In genomic region chr17:65228734-65229390, GRCh38 we compare ENCODE assay signal across 8 cellular contexts.
DNase-seq lines count a peak whose midpoint lies in the region; ATAC-seq, FAIRE-seq and TF ChIP-seq lines count a peak whose summit lies in the region.

No MANE protein-coding gene starts in this region.

- H3K4me3 ChIP-seq in ACC112 (ENCODE audit: low read depth, low read length) (peak overlapping the region; percentile 34), endothelial cell of umbilical vein (replicated peaks in 1 of 3; ENCODE audit: insufficient read depth in 1 of 3, low read depth in 1 of 3, low read length in 3 of 3) (no peak overlapping the region), kidney (ENCODE audit: low read length in 2 of 2) (no peak overlapping the region)

- ATAC-seq in GM19035 (IDR thresholded peaks at IDR 0.05; ENCODE audit: unreplicated experiment) (peak; percentile 42), HG03571 (IDR thresholded peaks at IDR 0.05; ENCODE audit: unreplicated experiment) (peak; percentile 70), T-helper 17 cell (peak; percentile 74), GM18907 (IDR thresholded peaks at IDR 0.05; ENCODE audit: unreplicated experiment) (no peak)

- TF ChIP-seq POLR2A in endothelial cell of umbilical vein (IDR thresholded peaks at IDR 0.05; ENCODE audit: low read depth, low read length): no peak

- H3K4me1 Mint-ChIP-seq in T-helper 17 cell: peaks cover 30% of the 10 kb centered on the region

- H3K9me3 ChIP-seq in T-helper 17 cell (ENCODE audit: control insufficient read depth, low read length, poor library complexity, severe bottlenecking) (no peaks in the 10 kb centered on the region), endothelial cell of umbilical vein (replicated peaks; ENCODE audit: control insufficient read depth, insufficient read depth, low read length) (no peaks in the 10 kb centered on the region), kidney (ENCODE audit: control insufficient read depth in 1 of 2, low read length in 2 of 2) (no peaks in the 10 kb centered on the region)

- H4K20me1 ChIP-seq in endothelial cell of umbilical vein (replicated peaks; ENCODE audit: control insufficient read depth, extremely low read depth, insufficient read depth, low read length): no peaks in the 10 kb centered on the region

- dilution Hi-C loops in endothelial cell of umbilical vein (cut with MboI; ENCODE audit: extremely low pct_ligation_motif_present, low sequenced_read_pairs): no loop called here

- peak overlapping the region; percentile 66 for H3K4me2 ChIP-seq in endothelial cell of umbilical vein (ENCODE audit: insufficient read depth, low read length)

- H3K27me3 ChIP-seq in ACC112 (ENCODE audit: insufficient read depth, low read length) (no peaks in the 10 kb centered on the region), endothelial cell of umbilical vein (ENCODE audit: control insufficient read depth in 2 of 2, insufficient read depth in 2 of 2, low read length in 2 of 2) (peaks cover 14 to 15% of the 10 kb centered on the region in 2 experiments)

- H3K4me1 ChIP-seq in ACC112 (ENCODE audit: control insufficient read depth, insufficient read depth, low read length, unreplicated experiment): peaks cover 11% of the 10 kb centered on the region
- peaks cover 13% of the 10 kb centered on the region for H3K4me1 ChIP-seq in endothelial cell of umbilical vein (ENCODE audit: control insufficient read depth, extremely low read depth, insufficient read depth, low read length)
- peaks cover 0 to 3% of the 10 kb centered on the region in 2 donors for H3K4me1 ChIP-seq in kidney (ENCODE audit: control insufficient read depth in 1 of 2, insufficient read depth in 1 of 2, low read depth in 1 of 2, low read length in 2 of 2)

- no peaks in the 10 kb centered on the region for H3K36me3 Mint-ChIP-seq in T-helper 17 cell (ENCODE audit: low read depth)

- H2AFZ ChIP-seq in ACC112 (ENCODE audit: low read length, unreplicated experiment): peak overlapping the region; percentile 57
- no peak overlapping the region for H2AFZ ChIP-seq in endothelial cell of umbilical vein (ENCODE audit: low read depth, low read length)

- no peaks in the 10 kb centered on the region for H3K79me2 ChIP-seq in ACC112 (ENCODE audit: control insufficient read depth, insufficient read depth, low read length, unreplicated experiment)
- no peaks in the 10 kb centered on the region for H3K79me2 ChIP-seq in endothelial cell of umbilical vein (ENCODE audit: control insufficient read depth, insufficient read depth, low read length)

- intact Hi-C loops in endothelial cell of umbilical vein (cut with micrococcal nuclease): no loop called here
- intact Hi-C loops in kidney (cut with DNase I): no loop called here

- H3K36me3 ChIP-seq in ACC112 (ENCODE audit: insufficient read depth, low read length) (no peaks in the 10 kb centered on the region), endothelial cell of umbilical vein (ENCODE audit: control insufficient read depth in 2 of 2, extremely low read depth in 1 of 2, insufficient read depth in 2 of 2, low read length in 2 of 2) (no peaks in the 10 kb centered on the region), kidney (ENCODE audit: control insufficient read depth in 1 of 2, insufficient read depth in 2 of 2, low read length in 2 of 2) (no peaks in the 10 kb centered on the region)

- DNase-seq in T-helper 17 cell (no peak), endothelial cell of umbilical vein (ENCODE audit: low read depth, low spot score) (peak; percentile 79), kidney (no peak)
- peak; percentile 4 to 6 for DNase-seq in stimulated activated CD8-positive, alpha-beta memory T cell treated with anti-CD3 and anti-CD28 coated beads, Interleukin-2, amount 100 ng/mL, for 1 hour (ENCODE audit: low read depth in 2 of 2)

- peaks cover 11% of the 10 kb centered on the region for H3K27me3 Mint-ChIP-seq in T-helper 17 cell

- POLR2A ChIA-PET in endothelial cell of umbilical vein (lab: Charles Lee): no interaction called here

- no TSS peak for BruUV-seq in endothelial cell of umbilical vein (replicated peaks; lab: Mats Ljungman, UMichigan)

- H3K27ac ChIP-seq in ACC112 (ENCODE audit: low read depth, low read length) (no peak overlapping the region), endothelial cell of umbilical vein (ENCODE audit: insufficient read depth, low read depth, low read length) (no peak overlapping the region), kidney (ENCODE audit: low read depth in 2 of 2, low read length in 2 of 2) (no peak overlapping the region)

- no peaks in the 10 kb centered on the region for H3K9me1 ChIP-seq in endothelial cell of umbilical vein (replicated peaks; ENCODE audit: control insufficient read depth, extremely low read depth, insufficient read depth, low read length)

- FAIRE-seq in endothelial cell of umbilical vein (lab: Jason Lieb, UNC) (peak; percentile 89), kidney (lab: Jason Lieb, UNC) (no peak)

- H3K9ac ChIP-seq in endothelial cell of umbilical vein (replicated peaks; ENCODE audit: extremely low read depth, insufficient read depth, low read length) (no peak overlapping the region), kidney (ENCODE audit: low read length in 2 of 2) (no peak overlapping the region)

- TF ChIP-seq CTCF in endothelial cell of umbilical vein (IDR thresholded peaks at IDR 0.05; ENCODE audit: extremely low read depth in 1 of 2, insufficient read depth in 1 of 2, low read depth in 1 of 2, low read length in 2 of 2) (no peak), kidney (IDR thresholded peaks at IDR 0.05; ENCODE audit: borderline replicate concordance, extremely low read depth, insufficient read depth) (no peak)

- peak overlapping the region; percentile 76 for H3K4me3 Mint-ChIP-seq in T-helper 17 cell

- CTCF ChIA-PET in endothelial cell of umbilical vein (lab: Charles Lee): interaction anchor here (1.1 to 2.3 kb wide), 5 partner anchors 9 to 937 kb away, joined by 3 to 12 read pairs (median 3); no protein-coding TSS in a partner anchor

- H3K27ac Mint-ChIP-seq in T-helper 17 cell: peak overlapping the region; percentile 56

TF ChIP-seq in endothelial cell of umbilical vein, 7 proteins besides CTCF, POLR2A, EP300 and RAD21:
- TF ChIP-seq MAX (IDR thresholded peaks at IDR 0.05; ENCODE audit: insufficient read depth, insufficient read length) (no peak), GATA2 (IDR thresholded peaks at IDR 0.05; ENCODE audit: insufficient read depth, insufficient read length, low read depth, low read length) (peak; percentile 79), MYC (IDR thresholded peaks at IDR 0.05; ENCODE audit: low read depth, low read length) (no peak), JUN (IDR thresholded peaks at IDR 0.05; ENCODE audit: borderline replicate concordance, insufficient read depth, insufficient read length, low read depth) (peak; percentile 4), EZH2 (IDR thresholded peaks at IDR 0.05; ENCODE audit: borderline replicate concordance, low read depth, low read length, severe bottlenecking) (no peak), FOS (IDR thresholded peaks at IDR 0.05; ENCODE audit: borderline replicate concordance, insufficient read depth, low read length) (peak; percentile 84), POLR2AphosphoS5 (IDR thresholded peaks at IDR 0.05; ENCODE audit: insufficient read depth, low read depth, low read length) (peak; percentile 45)

Comparison
In these comparisons a context has a peak if more than half of its experiments do, and no peak if none do; other contexts are left out.
1. DNase-seq: peak in endothelial cell of umbilical vein (single experiment) and stimulated activated CD8-positive, alpha-beta memory T cell treated with anti-CD3 and anti-CD28 coated beads, Interleukin-2, amount 100 ng/mL, for 1 hour (2 of 2); none in T-helper 17 cell (0 of 3) and kidney (single experiment).